24 cellular contexts compared by ENCODE assay signal in the genomic region with DNA sequence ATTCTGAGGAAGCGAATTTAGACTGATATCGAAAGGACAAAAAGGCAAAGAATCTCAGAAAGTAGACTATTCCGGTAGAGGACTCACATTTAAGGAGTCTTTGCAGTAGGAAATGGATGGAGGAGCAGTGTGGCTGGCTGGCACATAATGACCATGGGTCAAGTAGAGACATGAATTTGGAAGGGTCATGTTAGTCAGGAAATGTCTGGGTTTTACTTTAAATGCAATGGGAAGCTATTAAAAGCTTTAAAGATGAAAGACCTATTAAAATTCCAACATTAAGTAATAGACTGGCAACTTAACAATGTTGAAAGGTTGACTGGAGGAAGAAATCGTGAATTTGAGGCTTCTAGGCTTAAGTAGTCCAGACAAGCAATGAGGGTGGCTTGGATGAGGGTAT.
"Had no signal": no experiment of that assay in that cellular context is flagged by ENCODE, and none has a peak within 500 bp of the region (broad histone marks: within the 10 kb centered on the region; RNA-seq: fewer than 3 reads in every experiment).

No MANE protein-coding gene starts in this region.

- H3K27me3 Mint-ChIP-seq: effector memory CD8-positive, alpha-beta T cell; natural killer cell treated with Interleukin-12 subunit alpha and Interleukin-12 subunit beta and Interleukin-15 and Interleukin-18, amount 100 ng/mL, for 72 hours; stimulated activated memory B cell treated with anti-CD40 and anti-IgM and Interleukin-4, amounts not matched to agents 10 μg/mL and 1 μg/mL and 100 μg/mL, for 72 hours; type B pancreatic cell had no signal

- H3K4me2 ChIP-seq: hepatocyte, neural progenitor cell had no signal

- H3K79me2 ChIP-seq: hepatocyte, parathyroid adenoma had no signal

- DNase-seq: cerebellar nuclear complex; cortex of kidney; effector memory CD8-positive, alpha-beta T cell; foreskin fibroblast; heart left ventricle; left cardiac atrium; left lung; psoas muscle; right cardiac atrium; sigmoid colon; spleen; stimulated activated CD4-positive, alpha-beta T cell treated with anti-CD3 and anti-CD28 coated beads, Interleukin-4, amount 100 ng/mL, for 4 hours; stimulated activated naive CD8-positive, alpha-beta T cell treated with anti-CD3 and anti-CD28 coated beads, Interleukin-15, Interleukin-2, amounts not matched to agents 100 U/mL and 50 U/mL, for 24 hours; substantia nigra; testis; tibial artery had no signal

- ATAC-seq: effector memory CD8-positive, alpha-beta T cell; esophagus mucosa; gastroesophageal sphincter; heart left ventricle; left cardiac atrium; left lung; natural killer cell treated with Interleukin-12 subunit alpha and Interleukin-12 subunit beta and Interleukin-15 and Interleukin-18, amount 100 ng/mL, for 72 hours; psoas muscle; right cardiac atrium; stimulated activated memory B cell treated with anti-CD40 and anti-IgM and Interleukin-4, amounts not matched to agents 10 μg/mL and 1 μg/mL and 100 μg/mL, for 72 hours; stimulated activated naive CD8-positive, alpha-beta T cell treated with anti-CD3 and anti-CD28 coated beads, Interleukin-15, Interleukin-2, amounts not matched to agents 100 U/mL and 50 U/mL, for 24 hours had no signal

- H3K27me3 ChIP-seq: gastroesophageal sphincter, heart left ventricle, hepatocyte, left lung, neural progenitor cell, sigmoid colon, spleen, testis, tibial artery had no signal

- H3K9ac ChIP-seq: neural progenitor cell, parathyroid adenoma had no signal

- H3K9me3 ChIP-seq: psoas muscle, testis had no signal

- H3K27ac ChIP-seq: gastroesophageal sphincter, heart left ventricle, hepatocyte, left lung, neural progenitor cell, parathyroid adenoma, psoas muscle, sigmoid colon, spleen, testis, tibial artery had no signal

- H3K36me3 ChIP-seq: gastroesophageal sphincter, heart left ventricle, sigmoid colon, spleen, tibial artery had no signal

- H3K4me3 Mint-ChIP-seq: effector memory CD8-positive, alpha-beta T cell; natural killer cell treated with Interleukin-12 subunit alpha and Interleukin-12 subunit beta and Interleukin-15 and Interleukin-18, amount 100 ng/mL, for 72 hours; neural progenitor cell; stimulated activated memory B cell treated with anti-CD40 and anti-IgM and Interleukin-4, amounts not matched to agents 10 μg/mL and 1 μg/mL and 100 μg/mL, for 72 hours; type B pancreatic cell had no signal

- H3K4me3 ChIP-seq: gastroesophageal sphincter, heart left ventricle, hepatocyte, left lung, neural progenitor cell, psoas muscle, sigmoid colon, spleen, testis, tibial artery had no signal

- H3K4me1 ChIP-seq: heart left ventricle, left lung, neural progenitor cell, parathyroid adenoma, psoas muscle, spleen, testis had no signal

- H3K27ac Mint-ChIP-seq: effector memory CD8-positive, alpha-beta T cell; natural killer cell treated with Interleukin-12 subunit alpha and Interleukin-12 subunit beta and Interleukin-15 and Interleukin-18, amount 100 ng/mL, for 72 hours; neural progenitor cell; stimulated activated memory B cell treated with anti-CD40 and anti-IgM and Interleukin-4, amounts not matched to agents 10 μg/mL and 1 μg/mL and 100 μg/mL, for 72 hours; type B pancreatic cell had no signal

- H3K36me3 Mint-ChIP-seq: stimulated activated memory B cell treated with anti-CD40 and anti-IgM and Interleukin-4, amounts not matched to agents 10 μg/mL and 1 μg/mL and 100 μg/mL, for 72 hours had no signal

- H2AFZ ChIP-seq: hepatocyte, neural progenitor cell, parathyroid adenoma had no signal

- H3K4me1 Mint-ChIP-seq: stimulated activated memory B cell treated with anti-CD40 and anti-IgM and Interleukin-4, amounts not matched to agents 10 μg/mL and 1 μg/mL and 100 μg/mL, for 72 hours had no signal
